In the genomic region with DNA sequence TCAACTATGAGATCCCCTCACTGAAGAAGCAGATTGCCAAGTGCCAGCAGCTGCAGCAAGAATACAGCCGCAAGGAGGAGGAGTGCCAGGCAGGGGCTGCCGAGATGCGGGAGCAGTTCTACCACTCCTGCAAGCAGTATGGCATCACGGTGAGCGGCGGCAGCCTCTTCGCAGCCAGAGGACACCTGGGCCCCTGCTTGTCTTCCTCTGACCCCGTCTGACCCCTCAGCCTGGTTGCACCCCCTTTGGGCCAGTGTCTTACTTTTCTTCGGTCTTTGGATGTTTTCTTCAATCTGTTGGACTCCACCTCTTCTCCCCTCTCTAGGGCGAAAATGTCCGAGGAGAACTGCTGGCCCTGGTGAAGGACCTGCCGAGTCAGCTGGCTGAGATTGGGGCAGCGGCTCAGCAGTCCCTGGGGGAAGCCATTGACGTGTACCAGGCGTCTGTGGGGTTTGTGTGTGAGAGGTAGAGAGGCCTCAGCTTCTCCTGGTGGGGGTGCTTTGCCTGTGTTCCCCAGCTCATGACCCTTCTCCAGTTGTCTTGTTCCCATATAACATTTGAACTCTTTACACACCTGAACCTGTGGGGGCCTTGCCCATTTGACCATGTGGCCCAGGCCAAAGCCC, we compare ENCODE assay signal across 18 cellular contexts. TPM values are rescaled to one million over a fixed set of nuclear protein-coding genes. Genes with fewer than 3 reads are reported as not detected.
"Had no signal": no experiment of that assay in that cellular context is flagged by ENCODE, and none has a peak within 500 bp of the region (broad histone marks: within the 10 kb centered on the region; RNA-seq: fewer than 3 reads in every experiment).

No MANE protein-coding gene starts in this region.

- H3K4me3 ChIP-seq: body of pancreas, lower lobe of right lung, thyroid gland had no signal

- H3K79me2 ChIP-seq: parathyroid adenoma had no signal

- H3K9me3 ChIP-seq: body of pancreas, lower lobe of right lung, thyroid gland had no signal

- H3K9ac ChIP-seq: parathyroid adenoma had no signal

- H3K27ac ChIP-seq: body of pancreas, lower lobe of right lung, parathyroid adenoma, thyroid gland had no signal

- DNase-seq: activated CD4-positive, alpha-beta memory T cell treated with anti-CD3 and anti-CD28 coated beads for 36 hours; activated CD4-positive, CD25-positive, alpha-beta regulatory T cell treated with anti-CD3 and anti-CD28 coated beads, Interleukin-2, amount 50 U/mL, for 72 hours; activated naive CD4-positive, alpha-beta T cell treated with anti-CD3 and anti-CD28 coated beads, Interleukin-2, amount 50 U/mL, for 16 hours; body of pancreas; effector memory CD4-positive, alpha-beta T cell; erythroblast; immature natural killer cell; left cardiac atrium; lower lobe of right lung; midbrain; stimulated activated CD4-positive, alpha-beta T cell treated with anti-CD3 and anti-CD28 coated beads, Interleukin-15, amount 100 ng/mL, for 24 hours; stimulated activated CD4-positive, alpha-beta T cell treated with anti-CD3 and anti-CD28 coated beads, Interleukin-4, amount 100 ng/mL, for 24 hours; thyroid gland had no signal

- ATAC-seq: body of pancreas, left cardiac atrium, lower lobe of right lung had no signal

- FAIRE-seq: urothelium cell line had no signal

- H2AFZ ChIP-seq: parathyroid adenoma had no signal

- H3K27me3 ChIP-seq: body of pancreas, thyroid gland had no signal

RNA-seq across cellular contexts. Expression of gene PRR15L, which starts 17.6 kb away (rescaled TPM):
- total RNA-seq: activated CD4-positive, alpha-beta memory T cell treated with anti-CD3 and anti-CD28 coated beads for 36 hours; glomerular endothelial cell; skeletal muscle tissue; T-helper 2 cell treated with Interferon-gamma antibody and Interleukin-4, amounts not matched to agents 100 ng/mL and 5 ng/mL, for 36 hours had no signal
